Comparison of ENCODE assay signal across 1 cellular context in the genomic region with DNA sequence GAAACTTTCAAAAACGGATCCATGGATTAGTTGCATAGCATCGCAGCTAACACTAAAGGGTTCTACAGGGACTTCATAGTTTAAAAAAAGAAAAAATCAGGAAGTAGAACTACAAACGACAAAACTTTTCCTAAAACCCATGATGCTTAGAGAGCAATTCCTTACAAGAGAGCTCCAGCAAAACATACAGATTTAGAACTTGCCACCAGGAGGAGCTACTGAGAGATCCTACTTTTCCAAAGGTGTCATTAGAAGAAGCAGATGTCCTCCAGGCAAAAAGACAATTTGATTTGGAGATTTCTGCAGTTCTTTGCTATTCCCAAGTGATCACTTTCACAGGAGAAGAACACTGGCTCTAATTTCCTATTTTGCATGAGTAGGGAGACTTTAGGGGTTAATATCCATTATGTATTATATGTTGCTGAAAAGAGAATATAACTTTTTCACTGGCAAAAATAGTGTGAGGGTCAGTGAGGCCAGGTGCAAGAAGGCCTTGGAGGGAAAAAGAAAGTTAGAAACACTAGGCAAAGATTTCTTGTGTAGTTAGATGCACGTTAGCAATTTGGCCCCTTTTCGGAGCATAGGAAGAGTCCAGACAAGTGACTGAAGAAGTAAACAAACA.
TF ChIP-seq lines count a peak whose summit lies in the region.

No MANE protein-coding gene starts in this region.

TF ChIP-seq in GM23338, 12 proteins besides CTCF, POLR2A, EP300 and RAD21 (continued from another document):
- TF ChIP-seq ZNF462 (CRISPR knock-in tag; IDR thresholded peaks at IDR 0.05) (no peak), EZH2 (IDR thresholded peaks at IDR 0.05; ENCODE audit: low read depth, unreplicated experiment) (no peak), CREB1 (CRISPR knock-in tag; IDR thresholded peaks at IDR 0.05; ENCODE audit: low read depth) (no peak)
